In the genomic region with DNA sequence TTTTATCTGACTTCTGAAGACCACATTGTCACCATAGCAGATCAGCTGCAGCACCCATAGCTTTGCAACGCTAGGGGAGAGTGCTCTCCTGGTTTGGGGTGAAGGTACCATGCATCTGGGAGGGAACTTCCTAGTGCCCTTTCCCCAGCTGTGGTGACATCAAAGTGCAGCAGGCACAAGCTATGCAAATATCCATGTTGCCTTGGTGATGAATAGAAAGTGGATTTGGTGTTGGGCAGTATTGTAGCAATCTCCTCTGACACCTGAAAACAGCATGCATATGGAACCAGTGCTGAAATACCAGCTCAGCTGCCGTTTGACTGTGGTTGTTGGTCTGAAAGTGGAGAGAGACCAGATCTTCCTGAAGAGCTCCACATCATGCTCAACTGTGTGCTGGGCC, we compare ENCODE assay signal across 10 cellular contexts. TPM values are rescaled to one million over a fixed set of nuclear protein-coding genes. Genes with fewer than 3 reads are reported as not detected.
DNase-seq lines count a peak whose midpoint lies in the region; ATAC-seq and TF ChIP-seq lines count a peak whose summit lies in the region.
"Had no signal": no experiment of that assay in that cellular context is flagged by ENCODE, and none has a peak within 500 bp of the region (broad histone marks: within the 10 kb centered on the region; RNA-seq: fewer than 3 reads in every experiment).

No MANE protein-coding gene starts in this region.

- ATAC-seq in activated CD4-positive, alpha-beta T cell treated with anti-CD3 and anti-CD28 coated beads for 36 hours: peak; percentile 23
- peak; percentile 62 for ATAC-seq in HG02588 (IDR thresholded peaks at IDR 0.05; ENCODE audit: unreplicated experiment)
- peak; percentile 48 for ATAC-seq in stimulated activated naive CD8-positive, alpha-beta T cell treated with anti-CD3 and anti-CD28 coated beads, Interleukin-15, Interleukin-2, amounts not matched to agents 100 U/mL and 50 U/mL, for 24 hours
- ATAC-seq: right cardiac atrium had no signal

- 100% methylated on average over 2 of the region's 2 CpGs for WGBS in esophagus muscularis mucosa

- H3K79me2 ChIP-seq in neural progenitor cell (ENCODE audit: low read depth): peaks cover 88% of the 10 kb centered on the region

- no peaks in the 10 kb centered on the region for H3K9me3 ChIP-seq in esophagus muscularis mucosa
- no peaks in the 10 kb centered on the region for H3K9me3 ChIP-seq in neural progenitor cell (ENCODE audit: low read depth)

- CTCF ChIA-PET in activated CD4-positive, alpha-beta T cell treated with anti-CD3 and anti-CD28 coated beads for 36 hours (lab: Charles Lee): no interaction called here

- no peak overlapping the region for H2AFZ ChIP-seq in neural progenitor cell (replicated peaks)

- H3K27ac Mint-ChIP-seq in activated CD4-positive, alpha-beta T cell treated with anti-CD3 and anti-CD28 coated beads for 36 hours: no peak overlapping the region
- no peak overlapping the region for H3K27ac Mint-ChIP-seq in neural progenitor cell
- H3K27ac Mint-ChIP-seq: activated naive CD4-positive, alpha-beta T cell treated with anti-CD3 and anti-CD28 coated beads, Interleukin-2, amount 10 ng/mL, durations not matched to agents 7 days and 5 days had no signal

- H3K4me1 Mint-ChIP-seq in activated CD4-positive, alpha-beta T cell treated with anti-CD3 and anti-CD28 coated beads for 36 hours: peaks cover 47% of the 10 kb centered on the region
- H3K4me1 Mint-ChIP-seq in neural progenitor cell: peaks cover 69% of the 10 kb centered on the region

- peaks cover 81% of the 10 kb centered on the region for H3K36me3 Mint-ChIP-seq in activated CD4-positive, alpha-beta T cell treated with anti-CD3 and anti-CD28 coated beads for 36 hours (ENCODE audit: low read depth)
- peaks cover 42% of the 10 kb centered on the region for H3K36me3 Mint-ChIP-seq in neural progenitor cell

- TF ChIP-seq EP300 in esophagus muscularis mucosa (IDR thresholded peaks at IDR 0.05): no peak

- H3K27me3 ChIP-seq in esophagus muscularis mucosa: no peaks in the 10 kb centered on the region
- H3K27me3 ChIP-seq in neural progenitor cell: no peaks in the 10 kb centered on the region

- peaks cover 23 to 38% (median 25%) of the 10 kb centered on the region in 4 donors for H3K4me1 ChIP-seq in esophagus muscularis mucosa
- peaks cover 5% of the 10 kb centered on the region for H3K4me1 ChIP-seq in neural progenitor cell

- H4K20me1 ChIP-seq in neural progenitor cell (ENCODE audit: low read depth): peaks cover 98% of the 10 kb centered on the region

- H3K4me2 ChIP-seq in neural progenitor cell: no peak overlapping the region

- no peak for TF ChIP-seq POLR2A in esophagus muscularis mucosa (IDR thresholded peaks at IDR 0.05; ENCODE audit: low read depth)

- POLR2A ChIA-PET in activated CD4-positive, alpha-beta T cell treated with anti-CD3 and anti-CD28 coated beads for 36 hours (lab: Charles Lee): no interaction called here

- H3K4me3 ChIP-seq in esophagus muscularis mucosa (no peak overlapping the region), neural progenitor cell (no peak overlapping the region)

- H3K9ac ChIP-seq in neural progenitor cell: no peak overlapping the region

- no peak for DNase-seq in activated CD4-positive, alpha-beta T cell treated with anti-CD3 and anti-CD28 coated beads for 36 hours
- DNase-seq in activated CD4-positive, alpha-beta T cell treated with anti-CD3 and anti-CD28 coated beads, Interleukin-2, amount 50 U/mL, for 4 hours: no peak
- peak; percentile 89 for DNase-seq in NAMALWA (ENCODE audit: low spot score)
- no peak for DNase-seq in stimulated activated naive CD8-positive, alpha-beta T cell treated with anti-CD3 and anti-CD28 coated beads, Interleukin-15, Interleukin-2, amounts not matched to agents 100 U/mL and 50 U/mL, for 24 hours
- no peak for DNase-seq in SIG-M5 (lab: John Stamatoyannopoulos, UW)
- no peak for DNase-seq in esophagus muscularis mucosa (ENCODE audit: extremely low spot score)
- DNase-seq in neural progenitor cell (ENCODE audit: low spot score): no peak
- DNase-seq: activated naive CD4-positive, alpha-beta T cell treated with anti-CD3 and anti-CD28 coated beads, Interleukin-2, amount 10 ng/mL, durations not matched to agents 7 days and 5 days; right cardiac atrium had no signal

- TF ChIP-seq CTCF in esophagus muscularis mucosa (IDR thresholded peaks at IDR 0.05) (no peak), neural progenitor cell (IDR thresholded peaks at IDR 0.05) (no peak)

- H3K9me3 Mint-ChIP-seq in activated CD4-positive, alpha-beta T cell treated with anti-CD3 and anti-CD28 coated beads for 36 hours (ENCODE audit: low read depth): no peaks in the 10 kb centered on the region
- H3K9me3 Mint-ChIP-seq in neural progenitor cell: no peaks in the 10 kb centered on the region
- H3K9me3 Mint-ChIP-seq: activated naive CD4-positive, alpha-beta T cell treated with anti-CD3 and anti-CD28 coated beads, Interleukin-2, amount 10 ng/mL, durations not matched to agents 7 days and 5 days had no signal

- H3F3A ChIP-seq in neural progenitor cell (ENCODE audit: low read depth): no peaks in the 10 kb centered on the region

- intact Hi-C loops in activated CD4-positive, alpha-beta T cell treated with anti-CD3 and anti-CD28 coated beads for 36 hours (cut with DNase I, micrococcal nuclease): loop anchor here in 1 of 2 experiments (2.0 kb wide), 1 partner anchor 19 kb away; no protein-coding TSS in a partner anchor
- intact Hi-C loops in esophagus muscularis mucosa (cut with DNase I): no loop called here

- no peaks in the 10 kb centered on the region for H3K27me3 Mint-ChIP-seq in activated CD4-positive, alpha-beta T cell treated with anti-CD3 and anti-CD28 coated beads for 36 hours
- peaks cover 3% of the 10 kb centered on the region for H3K27me3 Mint-ChIP-seq in neural progenitor cell (ENCODE audit: insufficient read depth, low read depth)

- peaks cover 0 to 10% (median 2%) of the 10 kb centered on the region in 4 donors for H3K36me3 ChIP-seq in esophagus muscularis mucosa
- H3K36me3 ChIP-seq in neural progenitor cell: peaks cover 7% of the 10 kb centered on the region

- H3K4me3 Mint-ChIP-seq in activated CD4-positive, alpha-beta T cell treated with anti-CD3 and anti-CD28 coated beads for 36 hours: no peak overlapping the region
- no peak overlapping the region for H3K4me3 Mint-ChIP-seq in neural progenitor cell
- H3K4me3 Mint-ChIP-seq: activated naive CD4-positive, alpha-beta T cell treated with anti-CD3 and anti-CD28 coated beads, Interleukin-2, amount 10 ng/mL, durations not matched to agents 7 days and 5 days had no signal

- H3K27ac ChIP-seq in esophagus muscularis mucosa (replicated peaks in 1 of 4): no peak overlapping the region
- no peak overlapping the region for H3K27ac ChIP-seq in neural progenitor cell

RNA-seq across cellular contexts. Expression of gene BCL2L11, which starts 37.1 kb away (rescaled TPM):
- total RNA-seq in activated CD4-positive, alpha-beta T cell treated with anti-CD3 and anti-CD28 coated beads for 36 hours: 10 to 100 TPM; 18.2 to 28.6 TPM
- total RNA-seq in esophagus muscularis mucosa: 10 to 100 TPM in 3 of 4 donors, 1 to 10 TPM in 1; 8.9 to 16.6 (median 13.0) TPM
- 46.9 and 54.9 TPM in 2 replicates for total RNA-seq in neural progenitor cell (ENCODE audit: low replicate concordance)
